In genomic region chr3:81760924-81761903, GRCh38 we compare ENCODE assay signal across 8 cellular contexts. TPM values are rescaled to one million over a fixed set of nuclear protein-coding genes. Genes with fewer than 3 reads are reported as not detected.
A peak's percentile ranks its signal among the peaks of the same experiment; 100 is the strongest.
DNase-seq lines count a peak whose midpoint lies in the region; ATAC-seq, FAIRE-seq and TF ChIP-seq lines count a peak whose summit lies in the region.

Gene GBE1, minus strand, starts transcription at chr3:81761645. Its CDS starts 128 bp downstream, at chr3:81761517.

- H3K36me3 Mint-ChIP-seq in T-helper 2 cell treated with Interferon-gamma antibody and Interleukin-4, amounts not matched to agents 5 μg/mL and 100 μg/mL, for 36 hours (ENCODE audit: low read depth), result peaks cover 43% of the 10 kb centered on the region
- peaks cover 21% of the 10 kb centered on the region for H3K36me3 Mint-ChIP-seq in astrocyte (ENCODE audit: low read depth, unreplicated experiment)

- ATAC-seq in GM18499 (IDR thresholded peaks at IDR 0.05; ENCODE audit: insufficient read depth, unreplicated experiment) (peak; percentile 76), HG02885 (IDR thresholded peaks at IDR 0.05; ENCODE audit: poor library complexity, unreplicated experiment) (peak; percentile 87)

- H3K4me1 Mint-ChIP-seq in T-helper 2 cell treated with Interferon-gamma antibody and Interleukin-4, amounts not matched to agents 5 μg/mL and 100 μg/mL, for 36 hours (ENCODE audit: low read depth), result peaks cover 23% of the 10 kb centered on the region
- peaks cover 13% of the 10 kb centered on the region for H3K4me1 Mint-ChIP-seq in astrocyte (ENCODE audit: low read depth, unreplicated experiment)

- no peaks in the 10 kb centered on the region for H3K9me2 ChIP-seq in hepatocyte (replicated peaks; ENCODE audit: insufficient read depth)

- H3K27me3 Mint-ChIP-seq in T-helper 2 cell treated with Interferon-gamma antibody and Interleukin-4, amounts not matched to agents 5 μg/mL and 100 μg/mL, for 36 hours (ENCODE audit: low read depth), result no peaks in the 10 kb centered on the region
- no peaks in the 10 kb centered on the region for H3K27me3 Mint-ChIP-seq in astrocyte (ENCODE audit: low read depth, unreplicated experiment)

- H3K4me3 ChIP-seq in astrocyte (ENCODE audit: insufficient read depth, low read depth, low read length) (peak within 1 kb of the TSS; percentile 82), hepatocyte (peak within 1 kb of the TSS; percentile 49)

- H3K79me2 ChIP-seq in astrocyte (ENCODE audit: insufficient read depth, low read length), result peaks cover 45% of the 10 kb centered on the region
- H3K79me2 ChIP-seq in hepatocyte, result peaks cover 6% of the 10 kb centered on the region

- H3K27ac ChIP-seq in astrocyte (ENCODE audit: low read depth, low read length), result peak within 1 kb of the TSS; percentile 99
- H3K27ac ChIP-seq in hepatocyte, result peak within 1 kb of the TSS; percentile 99

- TF ChIP-seq CTCF in astrocyte (IDR thresholded peaks at IDR 0.05; ENCODE audit: insufficient read depth, low read depth, low read length), result peak; percentile 46
- peak; percentile 51 for TF ChIP-seq CTCF in hepatocyte (IDR thresholded peaks at IDR 0.05; ENCODE audit: poor library complexity)

- peak; percentile 23 for FAIRE-seq in astrocyte (lab: Jason Lieb, UNC)

- H3K9ac ChIP-seq in astrocyte (ENCODE audit: low read length), result peak within 1 kb of the TSS; percentile 97

- H4K20me1 ChIP-seq in astrocyte (ENCODE audit: insufficient read depth, low read length) (no peaks in the 10 kb centered on the region), hepatocyte (ENCODE audit: insufficient read depth, poor library complexity, severe bottlenecking) (no peaks in the 10 kb centered on the region)

- H3K9me3 Mint-ChIP-seq in T-helper 2 cell treated with Interferon-gamma antibody and Interleukin-4, amounts not matched to agents 5 μg/mL and 100 μg/mL, for 36 hours, result peaks cover 11% of the 10 kb centered on the region
- H3K9me3 Mint-ChIP-seq in astrocyte (ENCODE audit: unreplicated experiment), result no peaks in the 10 kb centered on the region

- H3K27me3 ChIP-seq in astrocyte (ENCODE audit: insufficient read depth, low read length) (no peaks in the 10 kb centered on the region), hepatocyte (no peaks in the 10 kb centered on the region)

- H3K9me3 ChIP-seq in astrocyte (ENCODE audit: insufficient read depth, low read depth, low read length), result no peaks in the 10 kb centered on the region
- H3K9me3 ChIP-seq in hepatocyte (ENCODE audit: low read depth), result no peaks in the 10 kb centered on the region

- peak; percentile 48 for DNase-seq in NCI-H1694 (lab: John Stamatoyannopoulos, UW)
- peak; percentile 92 for DNase-seq in T-helper 2 cell treated with Interferon-gamma antibody and Interleukin-4, amounts not matched to agents 5 μg/mL and 100 μg/mL, for 36 hours (ENCODE audit: low spot score)
- DNase-seq in astrocyte (ENCODE audit: low read depth), result peak; percentile 86
- peak; percentile 95 for DNase-seq in hepatocyte (ENCODE audit: low spot score)
- DNase-seq in renal cortical epithelial cell (ENCODE audit: low read depth), result peak; percentile 93
- DNase-seq in cortex of kidney (lab: John Stamatoyannopoulos, UW), result no peak

- H3K36me3 ChIP-seq in astrocyte (ENCODE audit: insufficient read depth, low read length) (no peaks in the 10 kb centered on the region), hepatocyte (replicated peaks; ENCODE audit: insufficient read depth, low read depth) (no peaks in the 10 kb centered on the region)

- peak within 1 kb of the TSS; percentile 89 for H3K4me3 Mint-ChIP-seq in T-helper 2 cell treated with Interferon-gamma antibody and Interleukin-4, amounts not matched to agents 5 μg/mL and 100 μg/mL, for 36 hours
- H3K4me3 Mint-ChIP-seq in astrocyte (ENCODE audit: unreplicated experiment), result peak within 1 kb of the TSS; percentile 90

- H2AFZ ChIP-seq in astrocyte (ENCODE audit: low read depth, low read length) (peak within 1 kb of the TSS; percentile 90), hepatocyte (peak within 1 kb of the TSS; percentile 82)

- H3K4me2 ChIP-seq in astrocyte (ENCODE audit: low read length) (peak within 1 kb of the TSS; percentile 92), hepatocyte (peak within 1 kb of the TSS; percentile 80)

- H3K27ac Mint-ChIP-seq in T-helper 2 cell treated with Interferon-gamma antibody and Interleukin-4, amounts not matched to agents 5 μg/mL and 100 μg/mL, for 36 hours, result peak within 1 kb of the TSS; percentile 97
- H3K27ac Mint-ChIP-seq in astrocyte (ENCODE audit: unreplicated experiment), result peak within 1 kb of the TSS; percentile 98

- H3K4me1 ChIP-seq in astrocyte (ENCODE audit: insufficient read depth, low read length) (peaks cover 14% of the 10 kb centered on the region), hepatocyte (ENCODE audit: insufficient read depth) (peaks cover 12% of the 10 kb centered on the region)

- 1% methylated on average over 73 of the region's 88 CpGs for WGBS in hepatocyte (ENCODE audit: low lambda C conversion rate, missing lambda C conversion rate)

RNA-seq across cellular contexts. Expression of gene GBE1, which starts in this region (rescaled TPM):
- total RNA-seq in astrocyte, result 58.6 and 60.3 TPM in 2 replicates
- 23.9 and 25.8 TPM in 2 replicates for total RNA-seq in hepatocyte
- polyA plus RNA-seq in hepatocyte, result 15.6 and 17.6 TPM in 2 replicates
- total RNA-seq in renal cortical epithelial cell, result 77.6 and 151 TPM in 2 replicates
